Comparison of ENCODE assay signal across 4 cellular contexts in the genomic region with DNA sequence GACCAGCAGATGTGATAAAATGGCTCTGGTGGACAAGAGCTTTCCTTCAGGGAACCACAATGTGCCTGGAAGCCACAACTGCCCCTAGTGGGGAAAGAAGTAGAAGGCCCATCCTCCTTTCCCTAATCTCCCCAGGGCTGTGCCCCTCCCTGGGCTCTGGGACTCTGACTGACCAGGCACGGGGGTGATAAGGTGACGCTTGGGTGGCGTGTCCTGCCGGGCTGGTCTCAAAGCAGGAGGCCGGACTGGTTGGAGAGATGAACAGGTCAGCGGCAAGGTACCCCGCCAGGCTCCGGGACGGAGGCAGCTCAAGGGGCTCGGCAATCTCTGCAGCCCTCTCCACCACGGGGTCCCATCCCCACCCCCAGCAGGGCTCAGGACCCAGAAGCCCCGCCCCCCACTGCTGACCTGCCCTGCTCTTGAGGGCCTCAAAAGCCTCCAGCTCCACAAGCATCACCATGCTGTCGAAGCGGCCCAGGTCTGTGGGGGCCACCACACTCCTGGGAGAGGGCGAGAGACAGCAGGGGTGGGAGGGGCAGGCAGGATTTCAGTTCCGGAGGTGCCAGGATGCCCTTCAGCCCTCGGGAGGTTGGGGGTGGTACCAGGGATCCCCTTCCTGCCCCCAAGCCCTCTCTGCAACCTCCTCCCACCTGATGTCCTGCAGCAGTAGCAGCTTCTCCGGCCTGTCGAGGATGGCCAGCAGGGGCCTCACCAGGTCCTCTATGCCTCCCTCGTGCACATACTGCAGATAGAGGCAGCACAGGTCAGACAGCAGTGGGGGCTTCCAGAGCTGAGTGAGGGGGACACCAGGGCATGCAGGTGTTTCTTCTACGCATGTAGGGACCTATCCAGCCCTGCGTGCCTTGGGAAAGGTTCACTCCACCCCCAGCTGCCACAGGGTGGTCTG. TPM values are rescaled to one million over a fixed set of nuclear protein-coding genes. Genes with fewer than 3 reads are reported as not detected.
DNase-seq lines count a peak whose midpoint lies in the region; TF ChIP-seq lines count a peak whose summit lies in the region.

No MANE protein-coding gene starts in this region.

- H3K27ac ChIP-seq in liver (ENCODE audit: low read depth in 1 of 2, low read length in 2 of 2) (no peak overlapping the region), suprapubic skin (no peak overlapping the region)

- no peaks in the 10 kb centered on the region for H3K27me3 ChIP-seq in liver (ENCODE audit: control insufficient read depth in 4 of 4, insufficient read depth in 4 of 4, low read length in 3 of 4)
- peaks cover 6% of the 10 kb centered on the region for H3K27me3 ChIP-seq in suprapubic skin

- no peak overlapping the region for H3K9ac ChIP-seq in liver (ENCODE audit: low read depth in 1 of 2, low read length in 2 of 2)

- peaks cover 0 to 12% (median 3%) of the 10 kb centered on the region in 4 donors for H3K4me1 ChIP-seq in liver (ENCODE audit: control insufficient read depth in 4 of 4, insufficient read depth in 4 of 4, low read length in 3 of 4)
- peaks cover 34% of the 10 kb centered on the region for H3K4me1 ChIP-seq in suprapubic skin

- no peaks in the 10 kb centered on the region for H3K36me3 ChIP-seq in liver (ENCODE audit: control insufficient read depth in 4 of 4, insufficient read depth in 3 of 4, low read depth in 1 of 4, low read length in 3 of 4)
- H3K36me3 ChIP-seq in suprapubic skin = peaks cover 6% of the 10 kb centered on the region

- WGBS in liver = 62% methylated on average over 22 of the region's 22 CpGs
- 77% methylated on average over 12 of the region's 22 CpGs for WGBS in suprapubic skin

- TF ChIP-seq RAD21 in liver (IDR thresholded peaks at IDR 0.05) = no peak

- no peak for TF ChIP-seq POLR2A in suprapubic skin (IDR thresholded peaks at IDR 0.05)

- TF ChIP-seq CTCF in liver (IDR thresholded peaks at IDR 0.05; ENCODE audit: low read depth, low read length, missing input control) (peak; percentile 5), suprapubic skin (IDR thresholded peaks at IDR 0.05) (no peak)

- no peak overlapping the region for H3K4me3 ChIP-seq in liver (ENCODE audit: low read depth in 1 of 3, low read length in 3 of 3)
- H3K4me3 ChIP-seq in suprapubic skin = no peak overlapping the region

- no peaks in the 10 kb centered on the region for H3K9me3 ChIP-seq in liver (ENCODE audit: control insufficient read depth in 4 of 4, low read length in 3 of 4)
- no peaks in the 10 kb centered on the region for H3K9me3 ChIP-seq in suprapubic skin

- DNase-seq in NCI-H69 (lab: John Stamatoyannopoulos, UW) (peak; percentile 9), H4 (ENCODE audit: low spot score) (no peak), suprapubic skin (ENCODE audit: low spot score in 2 of 2) (no peak)

- no peak for TF ChIP-seq EP300 in suprapubic skin (IDR thresholded peaks at IDR 0.05)

TF ChIP-seq in liver, 16 proteins besides CTCF, POLR2A, EP300 and RAD21:
- TF ChIP-seq YY1 (IDR thresholded peaks at IDR 0.05) (no peak), FOXA2 (IDR thresholded peaks at IDR 0.05) (no peak), TAF1 (conservative IDR thresholded peaks at IDR 0.05) (no peak), NR2F2 (IDR thresholded peaks at IDR 0.05) (no peak), HNF4A (conservative IDR thresholded peaks at IDR 0.05) (no peak)
- TF ChIP-seq, protein P1, sequence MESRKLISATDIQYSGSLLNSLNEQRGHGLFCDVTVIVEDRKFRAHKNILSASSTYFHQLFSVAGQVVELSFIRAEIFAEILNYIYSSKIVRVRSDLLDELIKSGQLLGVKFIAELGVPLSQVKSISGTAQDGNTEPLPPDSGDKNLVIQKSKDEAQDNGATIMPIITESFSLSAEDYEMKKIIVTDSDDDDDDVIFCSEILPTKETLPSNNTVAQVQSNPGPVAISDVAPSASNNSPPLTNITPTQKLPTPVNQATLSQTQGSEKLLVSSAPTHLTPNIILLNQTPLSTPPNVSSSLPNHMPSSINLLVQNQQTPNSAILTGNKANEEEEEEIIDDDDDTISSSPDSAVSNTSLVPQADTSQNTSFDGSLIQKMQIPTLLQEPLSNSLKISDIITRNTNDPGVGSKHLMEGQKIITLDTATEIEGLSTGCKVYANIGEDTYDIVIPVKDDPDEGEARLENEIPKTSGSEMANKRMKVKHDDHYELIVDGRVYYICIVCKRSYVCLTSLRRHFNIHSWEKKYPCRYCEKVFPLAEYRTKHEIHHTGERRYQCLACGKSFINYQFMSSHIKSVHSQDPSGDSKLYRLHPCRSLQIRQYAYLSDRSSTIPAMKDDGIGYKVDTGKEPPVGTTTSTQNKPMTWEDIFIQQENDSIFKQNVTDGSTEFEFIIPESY (IDR thresholded peaks at IDR 0.05) = no peak
- TF ChIP-seq, protein P2, sequence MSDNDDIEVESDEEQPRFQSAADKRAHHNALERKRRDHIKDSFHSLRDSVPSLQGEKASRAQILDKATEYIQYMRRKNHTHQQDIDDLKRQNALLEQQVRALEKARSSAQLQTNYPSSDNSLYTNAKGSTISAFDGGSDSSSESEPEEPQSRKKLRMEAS (IDR thresholded peaks at IDR 0.05) = no peak

RNA-seq across cellular contexts. Expression of a gene that starts 12.2 kb away (rescaled TPM):
- total RNA-seq in liver (10 to 100 TPM in 1 of 2 donors, 1 to 10 TPM in 1; 9.9 to 10.3 TPM), suprapubic skin (10 to 100 TPM; 51.9 to 88.8 (median 61.2) TPM)
- 1 to 10 TPM; 2.1 to 9.2 TPM for polyA plus RNA-seq in liver
- 24.3 and 26.2 TPM in 2 replicates for total RNA-seq in H4 (2014; rRNA removed; shearing (Covaris generic))

RNA-seq across cellular contexts. Expression of a gene that starts 19.2 kb away (rescaled TPM):
- under 1 TPM in 1 of 2 donors, not detected in 1; 0.09 TPM for total RNA-seq in liver
- polyA plus RNA-seq in liver = under 1 TPM; 0.06 to 0.07 TPM
- 0.21 and 0.97 TPM in 2 replicates for total RNA-seq in H4 (2014; rRNA removed; shearing (Covaris generic))
- total RNA-seq in suprapubic skin = 1 to 10 TPM; 1.2 to 6.0 (median 1.8) TPM

RNA-seq across cellular contexts. Expression of a gene that starts 19.3 kb away (rescaled TPM):
- total RNA-seq in liver (10 to 100 TPM in 1 of 2 donors, 1 to 10 TPM in 1; 8.9 to 11.1 TPM), suprapubic skin (100 to 1,000 TPM in 1 of 4 donors, 10 to 100 TPM in 3; 57.6 to 296 (median 74.3) TPM)
- 1 to 10 TPM; 1.7 to 3.8 TPM for polyA plus RNA-seq in liver
- total RNA-seq in H4 (2014; rRNA removed; shearing (Covaris generic)) = 35.7 and 35.8 TPM in 2 replicates

RNA-seq across cellular contexts. Expression of a gene that starts 24.4 kb away (rescaled TPM):
- total RNA-seq in liver = 1 to 10 TPM; 4.1 to 4.8 TPM
- 1 to 10 TPM; 1.6 to 6.2 TPM for polyA plus RNA-seq in liver
- total RNA-seq in H4 (2014; rRNA removed; shearing (Covaris generic)) = 6.7 and 8.0 TPM in 2 replicates
- total RNA-seq in suprapubic skin = 1 to 10 TPM; 7.6 to 9.0 (median 8.1) TPM

RNA-seq across cellular contexts. Expression of a gene that starts 24.5 kb away (rescaled TPM):
- total RNA-seq in liver = 10 to 100 TPM; 30.5 to 53.3 TPM
- polyA plus RNA-seq in liver = 10 to 100 TPM; 62.4 to 76.0 TPM
- 94.3 and 105 TPM in 2 replicates for total RNA-seq in H4 (2014; rRNA removed; shearing (Covaris generic))
- 10 to 100 TPM; 54.2 to 89.1 (median 62.7) TPM for total RNA-seq in suprapubic skin
